In the genomic region with DNA sequence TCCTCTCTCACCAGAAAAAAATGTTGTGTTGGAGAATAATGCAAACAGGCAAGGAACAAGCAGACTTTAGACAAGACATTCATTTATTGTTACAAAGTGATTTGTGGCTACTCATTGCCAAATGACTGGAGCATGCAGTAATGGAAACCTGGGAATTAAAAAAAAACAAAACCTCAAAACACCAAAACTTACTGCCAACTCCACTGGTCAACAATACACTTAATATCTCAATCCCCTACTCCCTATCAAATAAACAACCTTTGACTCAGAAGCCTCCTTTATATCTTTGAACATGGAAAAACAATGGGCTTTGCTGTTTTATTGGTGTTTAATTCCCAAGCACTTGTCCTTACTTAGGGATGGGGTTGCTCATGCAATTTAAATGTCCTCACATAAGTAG, we compare ENCODE assay signal across 23 cellular contexts.
DNase-seq lines count a peak whose midpoint lies in the region; ATAC-seq, FAIRE-seq and TF ChIP-seq lines count a peak whose summit lies in the region.
"Had no signal": no experiment of that assay in that cellular context is flagged by ENCODE, and none has a peak within 500 bp of the region (broad histone marks: within the 10 kb centered on the region; RNA-seq: fewer than 3 reads in every experiment).

No MANE protein-coding gene starts in this region.

- no peak for TF ChIP-seq POLR2A in A549 (IDR thresholded peaks at IDR 0.05; ENCODE audit: low read length)

- no peak for TF ChIP-seq RAD21 in A549 (conservative IDR thresholded peaks at IDR 0.05 in 1 of 2, IDR thresholded peaks at IDR 0.05 in 1 of 2)

- H2BK12ac ChIP-seq in mesenchymal stem cell (ENCODE audit: low read length in 2 of 2) = no peak overlapping the region

- H4K8ac ChIP-seq in mesenchymal stem cell (ENCODE audit: low read length) = no peak overlapping the region

- POLR2A ChIA-PET in A549 (lab: Yijun Ruan, JAX) (no interaction called here), RWPE1 (lab: Yijun Ruan, JAX; ENCODE audit: low non-redundant PET) (no interaction called here)

- H2BK5ac ChIP-seq in mesenchymal stem cell (ENCODE audit: low read depth, low read length, poor library complexity, severe bottlenecking) = no peak overlapping the region

- H3K27me3 ChIP-seq in MG63 (no peaks in the 10 kb centered on the region), mesenchymal stem cell (ENCODE audit: control insufficient read depth in 1 of 2, insufficient read depth in 1 of 2, low read length in 2 of 2) (no peaks in the 10 kb centered on the region)
- H3K27me3 ChIP-seq: gastroesophageal sphincter, neural progenitor cell, testis had no signal

- TF ChIP-seq CTCF in A549 (IDR thresholded peaks at IDR 0.05) = no peak
- no peak for TF ChIP-seq CTCF in coronary artery (IDR thresholded peaks at IDR 0.05)
- no peak for TF ChIP-seq CTCF in GM20000 (IDR thresholded peaks at IDR 0.05; ENCODE audit: extremely low read depth, missing control alignments)
- TF ChIP-seq CTCF in RWPE1 (conservative IDR thresholded peaks at IDR 0.05; ENCODE audit: low read depth) = no peak

- no peak overlapping the region for H3K4ac ChIP-seq in mesenchymal stem cell (ENCODE audit: low read depth in 1 of 2, low read length in 2 of 2)

- peak overlapping the region; percentile 83 for H3K9ac ChIP-seq in mesenchymal stem cell (ENCODE audit: low read length)
- H3K9ac ChIP-seq: neural progenitor cell had no signal

- no peak overlapping the region for H2AK5ac ChIP-seq in mesenchymal stem cell (ENCODE audit: low read length, severe bottlenecking)

- H3K14ac ChIP-seq in mesenchymal stem cell (ENCODE audit: low read length in 2 of 2) = no peak overlapping the region

- H3K4me1 ChIP-seq in A549 (no peaks in the 10 kb centered on the region), mesenchymal stem cell (ENCODE audit: control insufficient read depth, insufficient read depth, low read depth, low read length) (no peaks in the 10 kb centered on the region)
- H3K4me1 ChIP-seq: neural progenitor cell, psoas muscle, testis had no signal

- no peak overlapping the region for H2AFZ ChIP-seq in mesenchymal stem cell (ENCODE audit: low read depth, low read length)
- H2AFZ ChIP-seq: neural progenitor cell had no signal

- H3K18ac ChIP-seq in mesenchymal stem cell (ENCODE audit: low read depth in 1 of 2, low read length in 2 of 2) = peak overlapping the region in 1 of 2 experiments; percentile 48

- H2BK15ac ChIP-seq in mesenchymal stem cell (ENCODE audit: low read depth, poor library complexity, severe bottlenecking) = no peak overlapping the region

- no peak for FAIRE-seq in A549 (lab: Jason Lieb, UNC)
- FAIRE-seq: colon, K562 had no signal

- TF ChIP-seq EP300 in A549 (IDR thresholded peaks at IDR 0.05) = no peak

- CTCF ChIA-PET in A549 (lab: Yijun Ruan, JAX) = no interaction called here
- CTCF ChIA-PET in RWPE1 (lab: Yijun Ruan, JAX) = interaction anchor here (0.7 kb wide), 1 partner anchor 820 kb away, joined by 3 read pairs; no protein-coding TSS in a partner anchor

- ATAC-seq in A549 = no peak
- ATAC-seq: gastroesophageal sphincter, K562, left colon, psoas muscle, Right ventricle myocardium inferior had no signal

- DNase-seq in A549 (ENCODE audit: low read depth in 1 of 2, low spot score in 1 of 2) (no peak), MG63 (no peak), coronary artery (ENCODE audit: low spot score) (no peak), mesenchymal stem cell (no peak), GM20000 (ENCODE audit: low spot score) (no peak), NCI-H82 treated with DMSO at 0.1 percent for 48 hours (lab: John Stamatoyannopoulos, UW; ENCODE audit: unreplicated experiment) (no peak), RWPE1 (ENCODE audit: low spot score) (no peak)
- no peak for DNase-seq in activated naive CD4-positive, alpha-beta T cell treated with Interleukin-2 at 50 U/mL for 16 hours
- DNase-seq: activated CD4-positive, alpha-beta T cell treated with anti-CD3 and anti-CD28 coated beads, Interleukin-2, amount 50 U/mL, for 4 hours; activated gamma-delta T cell; amygdala; CD4-positive, alpha-beta T cell; DMS53; left colon; NCI-H1930; NCI-H446; psoas muscle; testis had no signal

- H3K23ac ChIP-seq in mesenchymal stem cell (ENCODE audit: low read length in 2 of 2) = no peak overlapping the region

- H3K36me3 ChIP-seq in MG63 = no peaks in the 10 kb centered on the region
- H3K36me3 ChIP-seq in mesenchymal stem cell (ENCODE audit: control insufficient read depth in 1 of 2, insufficient read depth in 2 of 2, low read depth in 1 of 2, low read length in 2 of 2) = no peaks in the 10 kb centered on the region
- H3K36me3 ChIP-seq: gastroesophageal sphincter, neural progenitor cell had no signal

- no peak overlapping the region for H3K4me3 ChIP-seq in A549
- H3K4me3 ChIP-seq in MG63 = peak overlapping the region; percentile 24
- H3K4me3 ChIP-seq in coronary artery = peak overlapping the region; percentile 15
- peak overlapping the region in 1 of 2 experiments; percentile 66 for H3K4me3 ChIP-seq in mesenchymal stem cell (ENCODE audit: insufficient read depth in 1 of 2, low read depth in 1 of 2, low read length in 2 of 2)
- H3K4me3 ChIP-seq: gastroesophageal sphincter, K562, neural progenitor cell, psoas muscle, testis had no signal

- H3K9me3 ChIP-seq in A549 (no peaks in the 10 kb centered on the region), MG63 (no peaks in the 10 kb centered on the region), mesenchymal stem cell (ENCODE audit: control insufficient read depth, low read length) (no peaks in the 10 kb centered on the region)
- H3K9me3 ChIP-seq: gastroesophageal sphincter, psoas muscle, testis had no signal

- H3K79me1 ChIP-seq in mesenchymal stem cell (replicated peaks; ENCODE audit: low read length, poor library complexity, severe bottlenecking) = no peaks in the 10 kb centered on the region

- no peak overlapping the region for H4K91ac ChIP-seq in mesenchymal stem cell (ENCODE audit: low read length)

- H2BK120ac ChIP-seq in mesenchymal stem cell (ENCODE audit: low read depth, low read length) = no peak overlapping the region

- 0 out of 3 replicates have a peak overlapping the region, but pooled peaks have one; percentile 19 for H3K4me2 ChIP-seq in A549
- no peak overlapping the region for H3K4me2 ChIP-seq in mesenchymal stem cell (ENCODE audit: low read length, poor library complexity, severe bottlenecking)
- H3K4me2 ChIP-seq: neural progenitor cell had no signal

- H3K27ac ChIP-seq in A549 (no peak overlapping the region), coronary artery (no peak overlapping the region), mesenchymal stem cell (ENCODE audit: low read length, poor library complexity, severe bottlenecking) (no peak overlapping the region), RWPE1 (no peak overlapping the region)
- H3K27ac ChIP-seq: gastroesophageal sphincter, neural progenitor cell, psoas muscle, testis had no signal

TF ChIP-seq in A549, 52 proteins besides CTCF, POLR2A, EP300 and RAD21:
- TF ChIP-seq SMC3 (IDR thresholded peaks at IDR 0.05) = no peak
- TF ChIP-seq CHD4 (IDR thresholded peaks at IDR 0.05; ENCODE audit: borderline replicate concordance) = no peak
- TF ChIP-seq CEBPB (IDR thresholded peaks at IDR 0.05) = no peak
- no peak for TF ChIP-seq SREBF2 (IDR thresholded peaks at IDR 0.05)
- no peak for TF ChIP-seq EHMT2 (IDR thresholded peaks at IDR 0.05; ENCODE audit: low read depth)
- no peak for TF ChIP-seq HEYL (CRISPR knock-in tag; IDR thresholded peaks at IDR 0.05)
- no peak for TF ChIP-seq PHF8 (IDR thresholded peaks at IDR 0.05; ENCODE audit: borderline replicate concordance, low read depth)
- TF ChIP-seq, protein P1, sequence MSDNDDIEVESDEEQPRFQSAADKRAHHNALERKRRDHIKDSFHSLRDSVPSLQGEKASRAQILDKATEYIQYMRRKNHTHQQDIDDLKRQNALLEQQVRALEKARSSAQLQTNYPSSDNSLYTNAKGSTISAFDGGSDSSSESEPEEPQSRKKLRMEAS (IDR thresholded peaks at IDR 0.05) = no peak
- no peak for TF ChIP-seq FOSL2 (IDR thresholded peaks at IDR 0.05)
- TF ChIP-seq FOSL2 (CRISPR knock-in tag; IDR thresholded peaks at IDR 0.05) = no peak
- TF ChIP-seq RARB (CRISPR knock-in tag; IDR thresholded peaks at IDR 0.05) = no peak
- no peak for TF ChIP-seq POLR2AphosphoS2 (conservative IDR thresholded peaks at IDR 0.05; ENCODE audit: low read length)
- TF ChIP-seq NFE2L2 (conservative IDR thresholded peaks at IDR 0.05; ENCODE audit: low read length) = no peak
- TF ChIP-seq MAFK (IDR thresholded peaks at IDR 0.05; ENCODE audit: partially characterized antibody) = no peak
- no peak for TF ChIP-seq CBX8 (IDR thresholded peaks at IDR 0.05)
- no peak for TF ChIP-seq JUNB (IDR thresholded peaks at IDR 0.05)
- no peak for TF ChIP-seq KDM5A (IDR thresholded peaks at IDR 0.05)
- TF ChIP-seq HOXA7 (CRISPR knock-in tag; IDR thresholded peaks at IDR 0.05) = no peak
- no peak for TF ChIP-seq ZFP36 (IDR thresholded peaks at IDR 0.05; ENCODE audit: borderline replicate concordance, partially characterized antibody)
- TF ChIP-seq RNF2 (IDR thresholded peaks at IDR 0.05; ENCODE audit: borderline replicate concordance, low read depth) = no peak
- TF ChIP-seq ZNF302 (CRISPR knock-in tag; IDR thresholded peaks at IDR 0.05) = no peak
